1 cellular context compared by ENCODE assay signal in the genomic region with DNA sequence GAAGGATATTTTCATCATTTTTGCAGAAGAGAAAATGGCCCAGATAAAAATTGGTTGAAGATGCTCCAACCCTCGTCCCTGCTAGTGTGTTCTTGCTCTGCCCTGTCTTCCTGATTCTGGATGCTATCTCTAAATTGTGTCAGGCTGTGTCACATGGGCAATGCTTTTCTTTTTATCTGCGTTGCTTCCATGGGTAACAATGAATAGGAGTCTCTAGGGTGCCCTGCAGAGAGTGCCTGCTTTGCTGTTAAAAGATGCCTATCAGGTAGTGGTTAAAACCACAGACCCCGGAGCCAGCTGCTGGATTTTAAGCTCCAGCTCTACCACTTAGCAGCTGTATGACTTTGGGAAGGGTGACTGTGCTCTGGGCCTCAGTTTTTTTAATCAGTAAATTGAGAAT.
TF ChIP-seq lines count a peak whose summit lies in the region.

No MANE protein-coding gene starts in this region.

TF ChIP-seq in K562, 482 proteins besides CTCF, POLR2A, EP300 and RAD21 (continued from another document):
- TF ChIP-seq, protein P1, sequence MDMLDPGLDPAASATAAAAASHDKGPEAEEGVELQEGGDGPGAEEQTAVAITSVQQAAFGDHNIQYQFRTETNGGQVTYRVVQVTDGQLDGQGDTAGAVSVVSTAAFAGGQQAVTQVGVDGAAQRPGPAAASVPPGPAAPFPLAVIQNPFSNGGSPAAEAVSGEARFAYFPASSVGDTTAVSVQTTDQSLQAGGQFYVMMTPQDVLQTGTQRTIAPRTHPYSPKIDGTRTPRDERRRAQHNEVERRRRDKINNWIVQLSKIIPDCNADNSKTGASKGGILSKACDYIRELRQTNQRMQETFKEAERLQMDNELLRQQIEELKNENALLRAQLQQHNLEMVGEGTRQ (CRISPR knock-in tag; IDR thresholded peaks at IDR 0.05): 0 out of 2 replicates have a peak, but pooled peaks have one; percentile 30
- no peak for TF ChIP-seq ZNF197 (CRISPR knock-in tag; IDR thresholded peaks at IDR 0.05; ENCODE audit: low read depth)
- TF ChIP-seq, protein P2, sequence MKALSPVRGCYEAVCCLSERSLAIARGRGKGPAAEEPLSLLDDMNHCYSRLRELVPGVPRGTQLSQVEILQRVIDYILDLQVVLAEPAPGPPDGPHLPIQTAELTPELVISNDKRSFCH (CRISPR knock-in tag; IDR thresholded peaks at IDR 0.05): no peak
- TF ChIP-seq, protein P2 (tag; IDR thresholded peaks at IDR 0.05): no peak
- 0 out of 2 replicates have a peak, but pooled peaks have one; percentile 14 for TF ChIP-seq SOX6 (IDR thresholded peaks at IDR 0.05)
- TF ChIP-seq, protein P3, sequence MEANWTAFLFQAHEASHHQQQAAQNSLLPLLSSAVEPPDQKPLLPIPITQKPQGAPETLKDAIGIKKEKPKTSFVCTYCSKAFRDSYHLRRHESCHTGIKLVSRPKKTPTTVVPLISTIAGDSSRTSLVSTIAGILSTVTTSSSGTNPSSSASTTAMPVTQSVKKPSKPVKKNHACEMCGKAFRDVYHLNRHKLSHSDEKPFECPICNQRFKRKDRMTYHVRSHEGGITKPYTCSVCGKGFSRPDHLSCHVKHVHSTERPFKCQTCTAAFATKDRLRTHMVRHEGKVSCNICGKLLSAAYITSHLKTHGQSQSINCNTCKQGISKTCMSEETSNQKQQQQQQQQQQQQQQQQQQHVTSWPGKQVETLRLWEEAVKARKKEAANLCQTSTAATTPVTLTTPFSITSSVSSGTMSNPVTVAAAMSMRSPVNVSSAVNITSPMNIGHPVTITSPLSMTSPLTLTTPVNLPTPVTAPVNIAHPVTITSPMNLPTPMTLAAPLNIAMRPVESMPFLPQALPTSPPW (CRISPR knock-in tag; IDR thresholded peaks at IDR 0.05): no peak
- no peak for TF ChIP-seq ZNF140 (CRISPR knock-in tag; IDR thresholded peaks at IDR 0.05)
- TF ChIP-seq, protein P4, sequence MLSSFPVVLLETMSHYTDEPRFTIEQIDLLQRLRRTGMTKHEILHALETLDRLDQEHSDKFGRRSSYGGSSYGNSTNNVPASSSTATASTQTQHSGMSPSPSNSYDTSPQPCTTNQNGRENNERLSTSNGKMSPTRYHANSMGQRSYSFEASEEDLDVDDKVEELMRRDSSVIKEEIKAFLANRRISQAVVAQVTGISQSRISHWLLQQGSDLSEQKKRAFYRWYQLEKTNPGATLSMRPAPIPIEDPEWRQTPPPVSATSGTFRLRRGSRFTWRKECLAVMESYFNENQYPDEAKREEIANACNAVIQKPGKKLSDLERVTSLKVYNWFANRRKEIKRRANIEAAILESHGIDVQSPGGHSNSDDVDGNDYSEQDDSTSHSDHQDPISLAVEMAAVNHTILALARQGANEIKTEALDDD (IDR thresholded peaks at IDR 0.05): 0 out of 2 replicates have a peak, but pooled peaks have one; percentile 33
- TF ChIP-seq POLR3G (IDR thresholded peaks at IDR 0.05; ENCODE audit: extremely low read depth, insufficient read length, insufficient replicate concordance): no peak
- TF ChIP-seq NFIC (IDR thresholded peaks at IDR 0.05): no peak
